Comparison of ENCODE assay signal across 9 cellular contexts in genomic region chr18:79588636-79589481, GRCh38.
DNase-seq lines count a peak whose midpoint lies in the region; ATAC-seq and TF ChIP-seq lines count a peak whose summit lies in the region.
"Had no signal": no experiment of that assay in that cellular context is flagged by ENCODE, and none has a peak within 500 bp of the region (broad histone marks: within the 10 kb centered on the region; RNA-seq: fewer than 3 reads in every experiment).

No MANE protein-coding gene starts in this region.

- no peaks in the 10 kb centered on the region for H4K20me1 ChIP-seq in GM23338 (replicated peaks; ENCODE audit: insufficient read depth)

- H3K27ac Mint-ChIP-seq in GM23338: no peak overlapping the region
- H3K27ac Mint-ChIP-seq in brain: peak overlapping the region; percentile 48 to 96 (median 75)

- peak overlapping the region; percentile 96 for H2AFZ ChIP-seq in GM23338

- no peak overlapping the region for H3K27ac ChIP-seq in GM23338 (ENCODE audit: low read depth)
- H3K27ac ChIP-seq in skeletal muscle tissue (ENCODE audit: low read depth, low read length): peak overlapping the region; percentile 60
- H3K27ac ChIP-seq: VCaP had no signal

- peaks cover 17% of the 10 kb centered on the region for H3K4me1 Mint-ChIP-seq in GM23338
- peaks cover 45% of the 10 kb centered on the region for H3K4me1 Mint-ChIP-seq in brain

- H3K36me3 ChIP-seq in GM23338 (ENCODE audit: insufficient read depth) (no peaks in the 10 kb centered on the region), skeletal muscle tissue (ENCODE audit: control insufficient read depth in 3 of 3, insufficient read depth in 3 of 3, low read length in 3 of 3) (no peaks in the 10 kb centered on the region)

- no peak overlapping the region for H3K4me2 ChIP-seq in GM23338

- H3K9me3 ChIP-seq in skeletal muscle tissue (ENCODE audit: control insufficient read depth in 3 of 3, low read length in 3 of 3): no peaks in the 10 kb centered on the region

- H3K36me3 Mint-ChIP-seq in GM23338 (ENCODE audit: low read depth) (no peaks in the 10 kb centered on the region), brain (no peaks in the 10 kb centered on the region)

- H3K9me2 ChIP-seq in GM23338 (ENCODE audit: insufficient read depth): no peaks in the 10 kb centered on the region

- H3K79me2 ChIP-seq in GM23338 (replicated peaks; ENCODE audit: insufficient read depth): no peaks in the 10 kb centered on the region

- H3K4me3 ChIP-seq in GM23338: no peak overlapping the region
- no peak overlapping the region for H3K4me3 ChIP-seq in skeletal muscle tissue (ENCODE audit: low read length in 3 of 3)

- ATAC-seq in GM23338 (peak; percentile 66), GM21737 (IDR thresholded peaks at IDR 0.05; ENCODE audit: unreplicated experiment) (no peak), GM21423 (IDR thresholded peaks at IDR 0.05; ENCODE audit: unreplicated experiment) (no peak), GM18511 (IDR thresholded peaks at IDR 0.05; ENCODE audit: unreplicated experiment) (no peak)

- peak; percentile 50 for DNase-seq in GM23338 (ENCODE audit: low spot score)
- DNase-seq in iPS-NIHi11 (ENCODE audit: low spot score): peak; percentile 68
- DNase-seq in RPMI8226: no peak

- peak overlapping the region in 1 of 3 donors; percentile 2 for H3K9ac ChIP-seq in skeletal muscle tissue (ENCODE audit: low read depth in 1 of 3, low read length in 3 of 3)

- H3K27me3 ChIP-seq in GM23338 (ENCODE audit: insufficient read depth) (no peaks in the 10 kb centered on the region), skeletal muscle tissue (ENCODE audit: control insufficient read depth in 3 of 3, insufficient read depth in 3 of 3, low read length in 3 of 3) (peaks cover 2 to 19% (median 15%) of the 10 kb centered on the region in 3 donors)

- peaks cover 9% of the 10 kb centered on the region for H3K27me3 Mint-ChIP-seq in GM23338 (ENCODE audit: insufficient read depth, low read depth, poor library complexity)
- peaks cover 7% of the 10 kb centered on the region for H3K27me3 Mint-ChIP-seq in brain

- TF ChIP-seq CTCF in GM23338 (conservative IDR thresholded peaks at IDR 0.05; ENCODE audit: low read depth in 2 of 2) (no peak), brain (conservative IDR thresholded peaks at IDR 0.05) (no peak)

- H3K9me3 Mint-ChIP-seq in GM23338 (peaks cover 2% of the 10 kb centered on the region; the same call in 2 of the 3 replicates), brain (peaks cover 6 to 12% (median 10%) of the 10 kb centered on the region in 5 experiments)

- H3K4me3 Mint-ChIP-seq in GM23338 (no peak overlapping the region), brain (peak overlapping the region in 3 of 5 experiments; percentile 30 to 58 (median 39))

- no peaks in the 10 kb centered on the region for H3F3A ChIP-seq in GM23338 (replicated peaks; ENCODE audit: low read depth)

- H3K4me1 ChIP-seq in GM23338 (ENCODE audit: insufficient read depth) (peaks cover 6% of the 10 kb centered on the region; the same call in 1 of the 2 replicates), skeletal muscle tissue (ENCODE audit: control insufficient read depth in 3 of 3, insufficient read depth in 3 of 3, low read length in 3 of 3) (peaks cover 19 to 26% (median 24%) of the 10 kb centered on the region in 3 donors)

TF ChIP-seq in GM23338, 12 proteins besides CTCF, POLR2A, EP300 and RAD21:
- TF ChIP-seq ETS1 (IDR thresholded peaks at IDR 0.05) (no peak), EZH2 (IDR thresholded peaks at IDR 0.05; ENCODE audit: low read depth, unreplicated experiment) (no peak)
